In the genomic region with DNA sequence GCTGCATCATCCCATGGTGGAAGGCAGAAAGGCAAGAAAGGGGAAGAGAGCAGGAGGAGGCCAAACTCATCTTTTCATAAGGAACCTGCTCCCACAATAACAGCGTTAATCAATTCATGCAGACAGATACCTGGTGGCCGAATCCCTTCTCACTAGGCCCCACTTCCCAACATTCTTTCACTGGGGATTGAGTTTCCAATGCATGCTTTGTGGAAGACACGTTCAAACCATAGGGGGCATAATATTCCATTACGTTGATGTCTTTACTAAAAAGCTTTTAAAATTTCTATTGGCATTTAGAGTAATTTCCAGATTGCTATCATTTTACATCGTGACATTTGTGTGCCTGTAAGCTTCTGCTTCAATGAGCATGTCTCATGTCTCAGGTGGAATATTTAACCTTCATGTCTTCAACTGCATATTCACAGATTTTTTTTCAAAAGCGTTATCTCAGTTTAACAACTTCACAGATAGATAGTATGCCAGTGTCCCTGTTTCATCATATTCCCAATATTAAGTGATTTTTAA, we compare ENCODE assay signal across 23 cellular contexts.
"Had no signal": no experiment of that assay in that cellular context is flagged by ENCODE, and none has a peak within 500 bp of the region (broad histone marks: within the 10 kb centered on the region; RNA-seq: fewer than 3 reads in every experiment).

No MANE protein-coding gene starts in this region.

- H3K36me3 ChIP-seq: stomach, suprapubic skin, thoracic aorta, thyroid gland, tibial artery, tibial nerve, transverse colon, upper lobe of left lung, upper lobe of right lung, uterus, vagina had no signal

- DNase-seq: stimulated activated CD4-positive, alpha-beta T cell treated with anti-CD3 and anti-CD28 coated beads, Interleukin-2, amount 100 ng/mL, for 48 hours; stimulated activated CD4-positive, alpha-beta T cell treated with anti-CD3 and anti-CD28 coated beads, Interleukin-4, amount 100 ng/mL, for 1 hour; stimulated activated CD4-positive, alpha-beta T cell treated with anti-CD3 and anti-CD28 coated beads, Interleukin-4, amount 100 ng/mL, for 24 hours; stimulated activated CD4-positive, alpha-beta T cell treated with anti-CD3 and anti-CD28 coated beads, Interleukin-4, amount 100 ng/mL, for 4 hours; stimulated activated CD8-positive, alpha-beta memory T cell treated with anti-CD3 and anti-CD28 coated beads, Interleukin-4, amount 100 ng/mL, for 48 hours; stimulated activated naive B cell treated with anti-CD40 and anti-IgM and Interleukin-4, amounts not matched to agents 10 μg/mL and 1 μg/mL and 100 μg/mL, for 72 hours; stimulated activated naive CD4-positive, alpha-beta T cell; stimulated activated naive CD8-positive, alpha-beta T cell treated with anti-CD3 and anti-CD28 coated beads, Interleukin-15, amount 100 ng/mL, for 72 hours; stimulated activated naive CD8-positive, alpha-beta T cell treated with anti-CD3 and anti-CD28 coated beads, Interleukin-15, Interleukin-2, amounts not matched to agents 100 U/mL and 50 U/mL, for 24 hours; stomach; substantia nigra; testis; thyroid gland; tibial artery; transverse colon; trophoblast cell; upper lobe of left lung; upper lobe of right lung; uterus had no signal

- H3K4me3 ChIP-seq: stomach, suprapubic skin, testis, thoracic aorta, thyroid gland, tibial artery, tibial nerve, transverse colon, upper lobe of left lung, upper lobe of right lung, uterus, vagina had no signal

- H3K27me3 ChIP-seq: stomach, suprapubic skin, testis, thyroid gland, tibial artery, tibial nerve, transverse colon, upper lobe of left lung, upper lobe of right lung, uterus, vagina had no signal

- H3K27ac ChIP-seq: stomach, suprapubic skin, testis, thoracic aorta, thyroid gland, tibial artery, tibial nerve, transverse colon, upper lobe of left lung, upper lobe of right lung, uterus, vagina had no signal

- H3K9me3 ChIP-seq: stomach, suprapubic skin, testis, thoracic aorta, thyroid gland, tibial artery, tibial nerve, transverse colon, upper lobe of left lung, upper lobe of right lung, uterus, vagina had no signal
